In genomic region chr7:47945261-47946015, GRCh38 we compare ENCODE assay signal across 8 cellular contexts. TPM values are rescaled to one million over a fixed set of nuclear protein-coding genes. Genes with fewer than 3 reads are reported as not detected.
DNase-seq lines count a peak whose midpoint lies in the region; ATAC-seq, FAIRE-seq and TF ChIP-seq lines count a peak whose summit lies in the region.

No MANE protein-coding gene starts in this region.

- H3K27ac ChIP-seq in SK-N-SH (ENCODE audit: low read depth in 2 of 2, low read length in 1 of 2) (no peak overlapping the region), heart right ventricle (peak overlapping the region in 9 of 10 donors; percentile 53 to 97 (median 79))

- ATAC-seq in heart right ventricle = peak in 1 of 8 donors; percentile 35
- ATAC-seq in sciatic nerve = peak; percentile 71
- ATAC-seq in HG03139 (IDR thresholded peaks at IDR 0.05; ENCODE audit: unreplicated experiment) = no peak

- intact Hi-C loops in heart right ventricle (cut with DNase I) (loop anchor here in 8 of 10 donors (1.0 to 5.0 kb wide), 8 partner anchors 23 to 167 kb away; no protein-coding TSS in a partner anchor), sciatic nerve (cut with DNase I) (loop anchor here (10.0 kb wide), 1 partner anchor 159 kb away; no protein-coding TSS in a partner anchor)

- H3K9me3 ChIP-seq in SK-N-SH (no peaks in the 10 kb centered on the region), heart right ventricle (no peaks in the 10 kb centered on the region)

- DNase-seq in AG08396 (ENCODE audit: low spot score) (peak; percentile 53), GM18507 (ENCODE audit: extremely low spot score, insufficient read length, low read depth) (no peak), SK-N-SH (peak; percentile 74), heart right ventricle (peak; percentile 78 to 82), sciatic nerve (ENCODE audit: low spot score) (peak; percentile 91)
- peak; percentile 41 for DNase-seq in Jurkat, Clone E6-1 (ENCODE audit: low read depth, low spot score)
- peak; percentile 73 for DNase-seq in activated naive CD4-positive, alpha-beta T cell treated with anti-CD3 and anti-CD28 coated beads, Interleukin-2, amount 50 U/mL, for 16 hours

- H4K20me1 ChIP-seq in SK-N-SH (ENCODE audit: insufficient read depth) = no peaks in the 10 kb centered on the region

- FAIRE-seq in GM18507 (lab: Jason Lieb, UNC) = peak; percentile 78

- H3K27me3 ChIP-seq in SK-N-SH (ENCODE audit: insufficient read depth) (no peaks in the 10 kb centered on the region), heart right ventricle (no peaks in the 10 kb centered on the region)

- peak; percentile 99 for TF ChIP-seq CTCF in SK-N-SH (IDR thresholded peaks at IDR 0.05)
- TF ChIP-seq CTCF in heart right ventricle (IDR thresholded peaks at IDR 0.05) = peak; percentile 70 to 99 (median 83)

- POLR2A ChIA-PET in SK-N-SH (lab: Yijun Ruan, JAX) = interaction anchor here (0.8 to 1.5 kb wide), 4 partner anchors 19 to 158 kb away, joined by 3 to 5 read pairs (median 4); no protein-coding TSS in a partner anchor

- TF ChIP-seq EP300 in SK-N-SH (IDR thresholded peaks at IDR 0.05; ENCODE audit: borderline replicate concordance in 1 of 2, low read depth in 1 of 2, low read length in 1 of 2) = no peak

- H3K9me2 ChIP-seq in SK-N-SH = no peaks in the 10 kb centered on the region

- 40% methylated on average over 8 of the region's 8 CpGs for WGBS in SK-N-SH (ENCODE audit: low lambda C conversion rate)
- WGBS in heart right ventricle, 2 donors = 41 to 42% methylated on average over 8 of the region's 8 CpGs

- CTCF ChIA-PET in SK-N-SH (lab: Yijun Ruan, JAX) = interaction anchor here (0.6 to 12.4 kb wide), 86 partner anchors 9 to 743 kb away, joined by 3 to 221 read pairs (median 5); partner anchors contain the start of gene HUS1

- no peak overlapping the region for H2AFZ ChIP-seq in SK-N-SH (ENCODE audit: low read depth)

- TF ChIP-seq RAD21 in SK-N-SH (IDR thresholded peaks at IDR 0.05; ENCODE audit: low read length) = peak; percentile 93

- no peaks in the 10 kb centered on the region for H3K79me2 ChIP-seq in SK-N-SH (ENCODE audit: insufficient read depth)

- no peak overlapping the region for H3K4me2 ChIP-seq in SK-N-SH

- H3K4me3 ChIP-seq in Jurkat, Clone E6-1 (ENCODE audit: low read length) = no peak overlapping the region
- no peak overlapping the region for H3K4me3 ChIP-seq in SK-N-SH (ENCODE audit: low read depth in 2 of 2, low read length in 1 of 2)
- peak overlapping the region in 1 of 10 donors; percentile 9 for H3K4me3 ChIP-seq in heart right ventricle

- no peak overlapping the region for H3K9ac ChIP-seq in SK-N-SH

- no peaks in the 10 kb centered on the region for H3K36me3 ChIP-seq in SK-N-SH (replicated peaks in 1 of 2; ENCODE audit: control insufficient read depth in 1 of 2, insufficient read depth in 2 of 2, low read length in 1 of 2)
- no peaks in the 10 kb centered on the region for H3K36me3 ChIP-seq in heart right ventricle

- peaks cover 16% of the 10 kb centered on the region for H3F3A ChIP-seq in SK-N-SH (replicated peaks; ENCODE audit: insufficient read depth)

- H3K4me1 ChIP-seq in SK-N-SH (ENCODE audit: control insufficient read depth in 1 of 2, insufficient read depth in 2 of 2, low read depth in 1 of 2, low read length in 1 of 2) (peaks cover 24 to 35% of the 10 kb centered on the region in 2 experiments), heart right ventricle (peaks cover 8 to 91% (median 42%) of the 10 kb centered on the region in 9 donors)

TF ChIP-seq in SK-N-SH, 30 proteins besides CTCF, POLR2A, EP300 and RAD21:
- TF ChIP-seq SMC3 (IDR thresholded peaks at IDR 0.05; ENCODE audit: low read depth, low read length) (peak; percentile 90), MAX (IDR thresholded peaks at IDR 0.05; ENCODE audit: low read depth) (no peak), RFX5 (IDR thresholded peaks at IDR 0.05; ENCODE audit: low read length) (0 out of 2 replicates have a peak, but pooled peaks have one; percentile 14), FOXM1 (IDR thresholded peaks at IDR 0.05; ENCODE audit: low read depth) (no peak), GATA2 (CRISPR knock-in tag; IDR thresholded peaks at IDR 0.05) (no peak), NRF1 (IDR thresholded peaks at IDR 0.05; ENCODE audit: low read depth, low read length) (peak; percentile 13; the same call in 1 of the 2 replicates), REST (IDR thresholded peaks at IDR 0.05; ENCODE audit: low read depth, low read length) (no peak), YY1 (IDR thresholded peaks at IDR 0.05; ENCODE audit: low read depth) (no peak), MXI1 (IDR thresholded peaks at IDR 0.05; ENCODE audit: low read depth, low read length) (no peak), TAF1 (IDR thresholded peaks at IDR 0.05; ENCODE audit: borderline replicate concordance, low read depth, low read length) (no peak), SIN3A (IDR thresholded peaks at IDR 0.05; ENCODE audit: borderline replicate concordance, low read depth, low read length) (no peak), GABPA (IDR thresholded peaks at IDR 0.05; ENCODE audit: low read depth) (no peak), FOXJ3 (CRISPR knock-in tag; IDR thresholded peaks at IDR 0.05) (no peak), EZH2phosphoT487 (IDR thresholded peaks at IDR 0.05; ENCODE audit: borderline replicate concordance, low read depth) (no peak), POLR2AphosphoS5 (IDR thresholded peaks at IDR 0.05; ENCODE audit: low read depth, low read length) (no peak), RXRA (IDR thresholded peaks at IDR 0.05; ENCODE audit: borderline replicate concordance, low read depth) (no peak), RCOR1 (IDR thresholded peaks at IDR 0.05; ENCODE audit: low read length) (0 out of 2 replicates have a peak, but pooled peaks have one; percentile 32), CHD2 (IDR thresholded peaks at IDR 0.05; ENCODE audit: low read length, partially characterized antibody) (peak; percentile 20)

RNA-seq across cellular contexts. Expression of gene PKD1L1, which starts 2.8 kb away (rescaled TPM):
- polyA plus RNA-seq in Jurkat, Clone E6-1 (2012; ENCODE audit: insufficient read depth, insufficient read length) = not detected
- polyA plus RNA-seq in SK-N-SH (2012; rRNA removed) = 0.10 TPM in 2 replicates
- 0.08 and 0.16 TPM in 2 replicates for polyA plus RNA-seq in SK-N-SH (2012; cell fraction: cytosol; rRNA removed)
- 0.06 and 0.12 TPM in 2 replicates for polyA plus RNA-seq in SK-N-SH (2012; cell fraction: nucleus; rRNA removed)
- 1 to 10 TPM; 1.5 to 3.7 (median 2.4) TPM for total RNA-seq in heart right ventricle
- polyA plus RNA-seq in heart right ventricle = 1 to 10 TPM; 1.6 to 4.7 TPM
- total RNA-seq in sciatic nerve = 1.5 TPM

RNA-seq across cellular contexts. Expression of gene HUS1, which starts 34.0 kb away (rescaled TPM):
- polyA plus RNA-seq in Jurkat, Clone E6-1 (2012; ENCODE audit: insufficient read depth, insufficient read length) = 22.1 TPM
- 17.8 and 22.9 TPM in 2 replicates for polyA plus RNA-seq in SK-N-SH (2012; rRNA removed)
- 23.4 and 25.8 TPM in 2 replicates for polyA plus RNA-seq in SK-N-SH (2012; cell fraction: cytosol; rRNA removed)
- polyA plus RNA-seq in SK-N-SH (2012; cell fraction: nucleus; rRNA removed) = 13.7 and 23.4 TPM in 2 replicates
- total RNA-seq in heart right ventricle = 10 to 100 TPM; 21.5 to 35.9 (median 28.1) TPM
- 10 to 100 TPM in 1 of 2 donors, 1 to 10 TPM in 1; 9.6 to 11.6 TPM for polyA plus RNA-seq in heart right ventricle
- 39.7 TPM for total RNA-seq in sciatic nerve

Comparison
In these comparisons a context has a peak if more than half of its experiments do, and no peak if none do; other contexts are left out.
1. H3K27ac ChIP-seq: peak in heart right ventricle (9 of 10); none in SK-N-SH (0 of 2).